Comparison of ENCODE assay signal across 18 cellular contexts in the genomic region with DNA sequence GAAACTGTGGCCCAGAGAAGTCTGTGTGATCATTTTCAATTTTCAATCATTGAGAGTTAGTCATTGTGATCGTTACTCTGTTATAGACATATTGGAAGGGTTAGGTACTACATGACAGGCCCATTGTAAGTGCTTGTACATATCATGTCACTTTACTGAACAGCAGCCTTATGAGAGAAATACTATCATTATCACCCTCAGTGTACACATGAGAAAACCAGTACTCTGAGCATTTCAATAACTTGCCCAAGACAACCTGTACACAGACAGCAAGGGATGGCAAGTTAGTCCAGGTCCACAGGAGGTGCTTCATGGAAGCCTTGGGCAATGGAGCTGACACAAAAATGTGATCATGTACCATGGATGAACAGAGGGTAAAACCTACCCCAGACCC. TPM values are rescaled to one million over a fixed set of nuclear protein-coding genes. Genes with fewer than 3 reads are reported as not detected.
A peak's percentile ranks its signal among the peaks of the same experiment; 100 is the strongest.
DNase-seq lines count a peak whose midpoint lies in the region; ATAC-seq and TF ChIP-seq lines count a peak whose summit lies in the region.
"Had no signal": no experiment of that assay in that cellular context is flagged by ENCODE, and none has a peak within 500 bp of the region (broad histone marks: within the 10 kb centered on the region; RNA-seq: fewer than 3 reads in every experiment).

No MANE protein-coding gene starts in this region.

- WGBS in SK-N-SH (ENCODE audit: low lambda C conversion rate) = 53% methylated on average over 1 of the region's 1 CpG

- no peak overlapping the region for H3K4me2 ChIP-seq in SK-N-SH
- H3K4me2 ChIP-seq in osteoblast (ENCODE audit: insufficient read depth, low read length) = no peak overlapping the region
- H3K4me2 ChIP-seq: neural progenitor cell had no signal

- H3K4me3 Mint-ChIP-seq in activated CD8-positive, alpha-beta memory T cell treated with anti-CD3 and anti-CD28 coated beads, Interleukin-2, amount 10 ng/mL, durations not matched to agents 7 days and 5 days = no peak overlapping the region
- no peak overlapping the region for H3K4me3 Mint-ChIP-seq in activated naive CD8-positive, alpha-beta T cell treated with anti-CD3 and anti-CD28 coated beads, Interleukin-2, amount 50 U/mL, for 24 hours
- H3K4me3 Mint-ChIP-seq: activated T-cell treated with anti-CD3 and anti-CD28 coated beads, Interleukin-2, amount 50 U/mL, for 24 hours; CD14-positive monocyte; neural progenitor cell had no signal

- no peak overlapping the region for H3K27ac Mint-ChIP-seq in activated CD8-positive, alpha-beta memory T cell treated with anti-CD3 and anti-CD28 coated beads, Interleukin-2, amount 10 ng/mL, durations not matched to agents 7 days and 5 days
- H3K27ac Mint-ChIP-seq in activated naive CD8-positive, alpha-beta T cell treated with anti-CD3 and anti-CD28 coated beads, Interleukin-2, amount 50 U/mL, for 24 hours = no peak overlapping the region
- H3K27ac Mint-ChIP-seq: activated T-cell treated with anti-CD3 and anti-CD28 coated beads, Interleukin-2, amount 50 U/mL, for 24 hours; CD14-positive monocyte; neural progenitor cell had no signal

- ATAC-seq in activated CD8-positive, alpha-beta memory T cell treated with anti-CD3 and anti-CD28 coated beads, Interleukin-2, amount 10 ng/mL, durations not matched to agents 7 days and 5 days = peak; percentile 57
- ATAC-seq in activated naive CD8-positive, alpha-beta T cell treated with anti-CD3 and anti-CD28 coated beads, Interleukin-2, amount 50 U/mL, for 24 hours = peak; percentile 30
- ATAC-seq in HG03469 (IDR thresholded peaks at IDR 0.05; ENCODE audit: unreplicated experiment) = no peak
- ATAC-seq: lower lobe of right lung had no signal

- H3K4me3 ChIP-seq in muscle layer of colon (ENCODE audit: low read depth in 1 of 2, low read length in 2 of 2) (no peak overlapping the region), stomach smooth muscle (ENCODE audit: low read length in 2 of 2) (no peak overlapping the region), SK-N-SH (ENCODE audit: low read depth in 2 of 2, low read length in 1 of 2) (no peak overlapping the region), osteoblast (ENCODE audit: insufficient read depth, low read length) (no peak overlapping the region)
- H3K4me3 ChIP-seq: lower lobe of right lung, neural progenitor cell had no signal

- H2AFZ ChIP-seq in SK-N-SH (ENCODE audit: low read depth) = no peak overlapping the region
- no peak overlapping the region for H2AFZ ChIP-seq in osteoblast (ENCODE audit: low read length)
- H2AFZ ChIP-seq: neural progenitor cell had no signal

- peaks cover 15% of the 10 kb centered on the region for H3K27me3 Mint-ChIP-seq in activated CD8-positive, alpha-beta memory T cell treated with anti-CD3 and anti-CD28 coated beads, Interleukin-2, amount 10 ng/mL, durations not matched to agents 7 days and 5 days
- H3K27me3 Mint-ChIP-seq in activated naive CD8-positive, alpha-beta T cell treated with anti-CD3 and anti-CD28 coated beads, Interleukin-2, amount 50 U/mL, for 24 hours = peaks cover 11% of the 10 kb centered on the region

- no peak for DNase-seq in activated CD8-positive, alpha-beta memory T cell treated with anti-CD3 and anti-CD28 coated beads, Interleukin-2, amount 10 ng/mL, durations not matched to agents 7 days and 5 days
- DNase-seq in activated CD8-positive, alpha-beta memory T cell treated with anti-CD3 and anti-CD28 coated beads, Interleukin-2, amount 50 U/mL, for 48 hours = no peak
- no peak for DNase-seq in activated naive CD8-positive, alpha-beta T cell treated with anti-CD3 and anti-CD28 coated beads, Interleukin-2, amount 50 U/mL, for 24 hours
- DNase-seq in SK-N-SH = no peak
- DNase-seq in osteoblast (ENCODE audit: insufficient read length, low spot score, missing footprints) = no peak
- DNase-seq: activated T-cell treated with anti-CD3 and anti-CD28 coated beads, Interleukin-2, amount 50 U/mL, for 24 hours; DMS79 treated with DMSO at 0.1 percent for 48 hours; lower lobe of right lung; NCI-H1930; NCI-H510A treated with DMSO at 0.1 percent for 48 hours; SIG-M5; stimulated activated CD4-positive, alpha-beta T cell treated with anti-CD3 and anti-CD28 coated beads, Interleukin-2, amount 100 ng/mL, for 48 hours; T-helper 9 cell had no signal

- H3K9me3 ChIP-seq in muscle layer of colon (ENCODE audit: low read length) = no peaks in the 10 kb centered on the region
- H3K9me3 ChIP-seq in stomach smooth muscle (ENCODE audit: control insufficient read depth in 2 of 2, low read length in 2 of 2) = no peaks in the 10 kb centered on the region
- H3K9me3 ChIP-seq in SK-N-SH = no peaks in the 10 kb centered on the region
- H3K9me3 ChIP-seq in osteoblast (ENCODE audit: low read depth, low read length) = peaks cover 2% of the 10 kb centered on the region
- H3K9me3 ChIP-seq: lower lobe of right lung had no signal

- TF ChIP-seq CTCF in SK-N-SH (IDR thresholded peaks at IDR 0.05) (no peak), osteoblast (IDR thresholded peaks at IDR 0.05; ENCODE audit: extremely low read depth, low read depth, low read length) (no peak)

- no peak overlapping the region for H3K9ac ChIP-seq in muscle layer of colon (ENCODE audit: low read length)
- H3K9ac ChIP-seq in stomach smooth muscle (ENCODE audit: low read length in 2 of 2) = peak overlapping the region; percentile 0 to 14
- no peak overlapping the region for H3K9ac ChIP-seq in SK-N-SH
- H3K9ac ChIP-seq: neural progenitor cell had no signal

- CTCF ChIA-PET in activated CD8-positive, alpha-beta memory T cell treated with anti-CD3 and anti-CD28 coated beads, Interleukin-2, amount 10 ng/mL, durations not matched to agents 7 days and 5 days (lab: Charles Lee) = interaction anchor here (1.6 kb wide), 1 partner anchor 54 kb away, joined by 5 read pairs; no protein-coding TSS in a partner anchor
- CTCF ChIA-PET in SK-N-SH (lab: Yijun Ruan, JAX) = interaction anchor here (1.2 to 5.2 kb wide), 2 partner anchors 19 to 54 kb away, joined by 6 to 28 read pairs; no protein-coding TSS in a partner anchor

- no peaks in the 10 kb centered on the region for H3K9me3 Mint-ChIP-seq in activated CD8-positive, alpha-beta memory T cell treated with anti-CD3 and anti-CD28 coated beads, Interleukin-2, amount 10 ng/mL, durations not matched to agents 7 days and 5 days (ENCODE audit: low read depth)
- H3K9me3 Mint-ChIP-seq in activated naive CD8-positive, alpha-beta T cell treated with anti-CD3 and anti-CD28 coated beads, Interleukin-2, amount 50 U/mL, for 24 hours = no peaks in the 10 kb centered on the region
- H3K9me3 Mint-ChIP-seq: activated T-cell treated with anti-CD3 and anti-CD28 coated beads, Interleukin-2, amount 50 U/mL, for 24 hours; CD14-positive monocyte; neural progenitor cell had no signal

- no peaks in the 10 kb centered on the region for H3K9me2 ChIP-seq in SK-N-SH

- H3K79me2 ChIP-seq in SK-N-SH (ENCODE audit: insufficient read depth) (no peaks in the 10 kb centered on the region), osteoblast (ENCODE audit: insufficient read depth, low read length) (no peaks in the 10 kb centered on the region)

- H3K36me3 ChIP-seq in muscle layer of colon (ENCODE audit: insufficient read depth, low read length) = peaks cover 5% of the 10 kb centered on the region
- peaks cover 0 to 3% of the 10 kb centered on the region in 2 donors for H3K36me3 ChIP-seq in stomach smooth muscle (ENCODE audit: control insufficient read depth in 2 of 2, insufficient read depth in 2 of 2, low read length in 2 of 2)
- H3K36me3 ChIP-seq in SK-N-SH (replicated peaks in 1 of 2; ENCODE audit: control insufficient read depth in 1 of 2, insufficient read depth in 2 of 2, low read length in 1 of 2) = no peaks in the 10 kb centered on the region
- no peaks in the 10 kb centered on the region for H3K36me3 ChIP-seq in osteoblast (ENCODE audit: insufficient read depth, low read length)
- H3K36me3 ChIP-seq: lower lobe of right lung, neural progenitor cell had no signal

- no peaks in the 10 kb centered on the region for H3K36me3 Mint-ChIP-seq in activated CD8-positive, alpha-beta memory T cell treated with anti-CD3 and anti-CD28 coated beads, Interleukin-2, amount 10 ng/mL, durations not matched to agents 7 days and 5 days
- H3K36me3 Mint-ChIP-seq in activated naive CD8-positive, alpha-beta T cell treated with anti-CD3 and anti-CD28 coated beads, Interleukin-2, amount 50 U/mL, for 24 hours (ENCODE audit: low read depth) = no peaks in the 10 kb centered on the region
- H3K36me3 Mint-ChIP-seq: CD14-positive monocyte, neural progenitor cell had no signal

- no peak for TF ChIP-seq EP300 in SK-N-SH (IDR thresholded peaks at IDR 0.05; ENCODE audit: borderline replicate concordance in 1 of 2, low read depth in 1 of 2, low read length in 1 of 2)

- no peaks in the 10 kb centered on the region for H3F3A ChIP-seq in SK-N-SH (replicated peaks; ENCODE audit: insufficient read depth)

- no peaks in the 10 kb centered on the region for H3K27me3 ChIP-seq in muscle layer of colon (ENCODE audit: control insufficient read depth in 1 of 2, insufficient read depth in 2 of 2, low read length in 2 of 2)
- no peaks in the 10 kb centered on the region for H3K27me3 ChIP-seq in stomach smooth muscle (ENCODE audit: control insufficient read depth in 1 of 2, insufficient read depth in 2 of 2, low read length in 2 of 2)
- H3K27me3 ChIP-seq in SK-N-SH (ENCODE audit: insufficient read depth) = no peaks in the 10 kb centered on the region
- H3K27me3 ChIP-seq in osteoblast (ENCODE audit: insufficient read depth, low read length) = peaks cover 26% of the 10 kb centered on the region
- H3K27me3 ChIP-seq: neural progenitor cell had no signal

- TF ChIP-seq RAD21 in SK-N-SH (IDR thresholded peaks at IDR 0.05; ENCODE audit: low read length) = no peak

- H4K20me1 ChIP-seq in SK-N-SH (ENCODE audit: insufficient read depth) = no peaks in the 10 kb centered on the region
- H4K20me1 ChIP-seq in osteoblast (ENCODE audit: insufficient read depth, low read length) = no peaks in the 10 kb centered on the region

- H3K4me1 ChIP-seq in muscle layer of colon (ENCODE audit: insufficient read depth, low read length) (peaks cover 57% of the 10 kb centered on the region), stomach smooth muscle (ENCODE audit: control insufficient read depth, insufficient read depth, low read length) (peaks cover 61% of the 10 kb centered on the region), SK-N-SH (ENCODE audit: control insufficient read depth in 1 of 2, insufficient read depth in 2 of 2, low read depth in 1 of 2, low read length in 1 of 2) (no peaks in the 10 kb centered on the region), osteoblast (ENCODE audit: insufficient read depth, low read length) (no peaks in the 10 kb centered on the region)

- POLR2A ChIA-PET in SK-N-SH (lab: Yijun Ruan, JAX) = no interaction called here

- H3K27ac ChIP-seq in muscle layer of colon (ENCODE audit: low read depth, low read length) (peak overlapping the region; percentile 97), stomach smooth muscle (ENCODE audit: low read length) (peak overlapping the region; percentile 98), SK-N-SH (ENCODE audit: low read depth in 2 of 2, low read length in 1 of 2) (no peak overlapping the region), osteoblast (ENCODE audit: low read depth, low read length) (no peak overlapping the region)
- H3K27ac ChIP-seq: lower lobe of right lung, neural progenitor cell had no signal

- H3K4me1 Mint-ChIP-seq in activated CD8-positive, alpha-beta memory T cell treated with anti-CD3 and anti-CD28 coated beads, Interleukin-2, amount 10 ng/mL, durations not matched to agents 7 days and 5 days = no peaks in the 10 kb centered on the region
- no peaks in the 10 kb centered on the region for H3K4me1 Mint-ChIP-seq in activated naive CD8-positive, alpha-beta T cell treated with anti-CD3 and anti-CD28 coated beads, Interleukin-2, amount 50 U/mL, for 24 hours
- H3K4me1 Mint-ChIP-seq: CD14-positive monocyte had no signal

RNA-seq across cellular contexts. Expression of gene JPH2, which starts 51.2 kb away (rescaled TPM):
- total RNA-seq in activated CD8-positive, alpha-beta memory T cell treated with anti-CD3 and anti-CD28 coated beads, Interleukin-2, amount 10 ng/mL, durations not matched to agents 7 days and 5 days = not detected
- 0.67 and 0.75 TPM in 2 replicates for polyA plus RNA-seq in SK-N-SH (2012; rRNA removed)
- 0.44 and 0.58 TPM in 2 replicates for polyA plus RNA-seq in SK-N-SH (2012; cell fraction: cytosol; rRNA removed)
- polyA plus RNA-seq in SK-N-SH (2012; cell fraction: nucleus; rRNA removed) = 0.66 and 0.74 TPM in 2 replicates
- 1.2 and 2.2 TPM in 2 replicates for total RNA-seq in osteoblast
- polyA plus RNA-seq: CD14-positive monocyte had no signal

Comparison
In these comparisons a context has a peak if more than half of its experiments do, and no peak if none do; other contexts are left out.
1. H3K27ac ChIP-seq: peak in muscle layer of colon (single experiment) and stomach smooth muscle (single experiment); none in SK-N-SH (0 of 2) and osteoblast (single experiment).
2. H3K9ac ChIP-seq: peak in stomach smooth muscle (2 of 2); none in muscle layer of colon (single experiment) and SK-N-SH (single experiment).